In genomic region chr3:43062556-43063040, GRCh38 we compare ENCODE assay signal across 21 cellular contexts. TPM values are rescaled to one million over a fixed set of nuclear protein-coding genes. Genes with fewer than 3 reads are reported as not detected.
A peak's percentile ranks its signal among the peaks of the same experiment; 100 is the strongest.
DNase-seq lines count a peak whose midpoint lies in the region; ATAC-seq and TF ChIP-seq lines count a peak whose summit lies in the region.
"Had no signal": no experiment of that assay in that cellular context is flagged by ENCODE, and none has a peak within 500 bp of the region (broad histone marks: within the 10 kb centered on the region; RNA-seq: fewer than 3 reads in every experiment).

No MANE protein-coding gene starts in this region.

- no peak overlapping the region for H3K9ac ChIP-seq in smooth muscle cell (ENCODE audit: low read depth)

- H3K27me3 Mint-ChIP-seq in CD4-positive, alpha-beta memory T cell = no peaks in the 10 kb centered on the region
- H3K27me3 Mint-ChIP-seq: activated B cell treated with CpG ODN at 0.5 μM for 24 hours; stimulated activated memory B cell treated with anti-CD40 and anti-IgM and Interleukin-4, amounts not matched to agents 10 μg/mL and 1 μg/mL and 100 μg/mL, for 72 hours; type B pancreatic cell had no signal

- H3F3A ChIP-seq in smooth muscle cell (ENCODE audit: low read depth) = no peaks in the 10 kb centered on the region

- no peak overlapping the region for H3K27ac Mint-ChIP-seq in CD4-positive, alpha-beta memory T cell
- H3K27ac Mint-ChIP-seq: activated B cell treated with CpG ODN at 0.5 μM for 24 hours; CD8-positive, alpha-beta memory T cell; nephron; stimulated activated memory B cell treated with anti-CD40 and anti-IgM and Interleukin-4, amounts not matched to agents 10 μg/mL and 1 μg/mL and 100 μg/mL, for 72 hours; type B pancreatic cell had no signal

- peak overlapping the region; percentile 24 for H3K4me3 ChIP-seq in Jurkat, Clone E6-1 (ENCODE audit: low read length)
- H3K4me3 ChIP-seq in cardiac fibroblast (replicated peaks in 1 of 2; ENCODE audit: low read depth in 2 of 2, low read length in 2 of 2) (no peak overlapping the region), smooth muscle cell (no peak overlapping the region)
- no peak overlapping the region for H3K4me3 ChIP-seq in CD4-positive, alpha-beta memory T cell (ENCODE audit: low read length in 2 of 2)
- H3K4me3 ChIP-seq: gastrocnemius medialis, prostate gland had no signal

- intact Hi-C loops in CD4-positive, alpha-beta memory T cell (cut with micrococcal nuclease) = no loop called here

- H4K20me1 ChIP-seq in smooth muscle cell (ENCODE audit: low read depth) = no peaks in the 10 kb centered on the region

- TF ChIP-seq CTCF in cardiac fibroblast (IDR thresholded peaks at IDR 0.05; ENCODE audit: low read depth, low read length) = no peak
- no peak for TF ChIP-seq CTCF in smooth muscle cell (IDR thresholded peaks at IDR 0.05; ENCODE audit: borderline replicate concordance, insufficient read depth, poor library complexity, severe bottlenecking)

- H3K79me2 ChIP-seq in smooth muscle cell (ENCODE audit: low read depth) = no peaks in the 10 kb centered on the region

- no peaks in the 10 kb centered on the region for H3K9me3 ChIP-seq in smooth muscle cell (replicated peaks; ENCODE audit: low read depth)
- H3K9me3 ChIP-seq in CD4-positive, alpha-beta memory T cell (ENCODE audit: control insufficient read depth in 1 of 2, low read length in 2 of 2) = no peaks in the 10 kb centered on the region
- H3K9me3 ChIP-seq: gastrocnemius medialis, prostate gland had no signal

- peaks cover 0 to 10% (median 8%) of the 10 kb centered on the region in 4 donors for H3K4me1 Mint-ChIP-seq in CD4-positive, alpha-beta memory T cell
- H3K4me1 Mint-ChIP-seq: activated B cell treated with CpG ODN at 0.5 μM for 24 hours; nephron; stimulated activated memory B cell treated with anti-CD40 and anti-IgM and Interleukin-4, amounts not matched to agents 10 μg/mL and 1 μg/mL and 100 μg/mL, for 72 hours had no signal

- no peak overlapping the region for H3K4me2 ChIP-seq in smooth muscle cell

- H3K27ac ChIP-seq in smooth muscle cell (ENCODE audit: low read depth) = no peak overlapping the region
- H3K27ac ChIP-seq in CD4-positive, alpha-beta memory T cell (ENCODE audit: low read depth, low read length) = no peak overlapping the region
- H3K27ac ChIP-seq: gastrocnemius medialis, prostate gland, RWPE1 had no signal

- no peaks in the 10 kb centered on the region for H3K27me3 ChIP-seq in smooth muscle cell (ENCODE audit: low read depth)
- no peaks in the 10 kb centered on the region for H3K27me3 ChIP-seq in CD4-positive, alpha-beta memory T cell (ENCODE audit: insufficient read depth, low read length)
- H3K27me3 ChIP-seq: gastrocnemius medialis had no signal

- no peaks in the 10 kb centered on the region for H3K36me3 ChIP-seq in smooth muscle cell (ENCODE audit: low read depth)
- H3K36me3 ChIP-seq in CD4-positive, alpha-beta memory T cell (ENCODE audit: insufficient read depth, low read length) = no peaks in the 10 kb centered on the region
- H3K36me3 ChIP-seq: gastrocnemius medialis, prostate gland had no signal

- H2AFZ ChIP-seq in smooth muscle cell (ENCODE audit: low read depth) = no peak overlapping the region

- no peaks in the 10 kb centered on the region for H3K4me1 ChIP-seq in smooth muscle cell (ENCODE audit: low read depth)
- peaks cover 9% of the 10 kb centered on the region for H3K4me1 ChIP-seq in CD4-positive, alpha-beta memory T cell (ENCODE audit: insufficient read depth, low read length)
- H3K4me1 ChIP-seq: gastrocnemius medialis, prostate gland had no signal

- CTCF ChIA-PET in CD4-positive, alpha-beta memory T cell (lab: Charles Lee; ENCODE audit: partially characterized antibody) = interaction anchor here (1.1 kb wide), 1 partner anchor 101 kb away, joined by 5 read pairs; no protein-coding TSS in a partner anchor

- H3K9me3 Mint-ChIP-seq in CD4-positive, alpha-beta memory T cell = no peaks in the 10 kb centered on the region
- H3K9me3 Mint-ChIP-seq: activated B cell treated with CpG ODN at 0.5 μM for 24 hours; CD8-positive, alpha-beta memory T cell; nephron; stimulated activated memory B cell treated with anti-CD40 and anti-IgM and Interleukin-4, amounts not matched to agents 10 μg/mL and 1 μg/mL and 100 μg/mL, for 72 hours; type B pancreatic cell had no signal

- 44% methylated on average over 8 of the region's 8 CpGs for WGBS in smooth muscle cell (ENCODE audit: low lambda C conversion rate)

- no peak for ATAC-seq in HG03139 (IDR thresholded peaks at IDR 0.05; ENCODE audit: unreplicated experiment)
- ATAC-seq: gastrocnemius medialis; stimulated activated memory B cell treated with anti-CD40 and anti-IgM and Interleukin-4, amounts not matched to agents 10 μg/mL and 1 μg/mL and 100 μg/mL, for 72 hours had no signal

- no peaks in the 10 kb centered on the region for H3K36me3 Mint-ChIP-seq in CD4-positive, alpha-beta memory T cell
- H3K36me3 Mint-ChIP-seq: stimulated activated memory B cell treated with anti-CD40 and anti-IgM and Interleukin-4, amounts not matched to agents 10 μg/mL and 1 μg/mL and 100 μg/mL, for 72 hours; type B pancreatic cell had no signal

- POLR2A ChIA-PET in CD4-positive, alpha-beta memory T cell (lab: Charles Lee; ENCODE audit: partially characterized antibody) = no interaction called here

- DNase-seq in A172 (ENCODE audit: low spot score) = peak; percentile 6
- peak; percentile 88 for DNase-seq in Jurkat, Clone E6-1 (ENCODE audit: low read depth, low spot score)
- DNase-seq in cardiac fibroblast (ENCODE audit: low read depth in 2 of 2) = peak; percentile 28 to 63
- DNase-seq in iPS-NIHi11 (ENCODE audit: low spot score) = peak; percentile 35
- no peak for DNase-seq in NOMO-1 treated with dmso at 0.1 percent for 144 hours (lab: John Stamatoyannopoulos, UW; ENCODE audit: unreplicated experiment)
- DNase-seq in smooth muscle cell (lab: John Stamatoyannopoulos, UW; ENCODE audit: unreplicated experiment) = no peak
- DNase-seq in CD4-positive, alpha-beta memory T cell = no peak
- DNase-seq: activated B cell treated with CpG ODN at 0.5 μM for 24 hours; activated effector memory CD4-positive, alpha-beta T cell treated with Interleukin-2 at 50 U/mL for 16 hours; amygdala; CD8-positive, alpha-beta memory T cell; gastrocnemius medialis; NCI-H1436; stimulated activated CD4-positive, alpha-beta T cell treated with anti-CD3 and anti-CD28 coated beads, Interleukin-12 subunit alpha, Interleukin-12 subunit beta, amount 100 ng/mL, for 4 hours; T-helper 1 cell had no signal

- no peak overlapping the region for H3K4me3 Mint-ChIP-seq in CD4-positive, alpha-beta memory T cell
- H3K4me3 Mint-ChIP-seq: activated B cell treated with CpG ODN at 0.5 μM for 24 hours; CD8-positive, alpha-beta memory T cell; nephron; stimulated activated memory B cell treated with anti-CD40 and anti-IgM and Interleukin-4, amounts not matched to agents 10 μg/mL and 1 μg/mL and 100 μg/mL, for 72 hours; type B pancreatic cell had no signal

RNA-seq across cellular contexts. Expression of gene POMGNT2, which starts 43.3 kb away (rescaled TPM):
- 20.2 and 25.7 TPM in 2 replicates for total RNA-seq in A172 (2014; rRNA removed; shearing (Covaris generic))
- 23.0 TPM for polyA plus RNA-seq in Jurkat, Clone E6-1 (2012; ENCODE audit: insufficient read depth, insufficient read length)
- total RNA-seq in smooth muscle cell = 9.2 and 9.3 TPM in 2 replicates
- polyA plus RNA-seq in smooth muscle cell = 14.1 and 17.9 TPM in 2 replicates
- total RNA-seq in CD4-positive, alpha-beta memory T cell = 1 to 10 TPM; 5.4 TPM
- polyA plus RNA-seq in CD4-positive, alpha-beta memory T cell = 1 to 10 TPM; 6.5 to 8.1 TPM

Comparison
In these comparisons a context has a peak if more than half of its experiments do, and no peak if none do; other contexts are left out.
1. DNase-seq: peak in A172 (single experiment), Jurkat, Clone E6-1 (single experiment), cardiac fibroblast (2 of 2) and iPS-NIHi11 (single experiment); none in NOMO-1 treated with dmso at 0.1 percent for 144 hours (single experiment), smooth muscle cell (single experiment) and CD4-positive, alpha-beta memory T cell (0 of 5).